ENCODE assay signal across 1 cellular context in the genomic region with DNA sequence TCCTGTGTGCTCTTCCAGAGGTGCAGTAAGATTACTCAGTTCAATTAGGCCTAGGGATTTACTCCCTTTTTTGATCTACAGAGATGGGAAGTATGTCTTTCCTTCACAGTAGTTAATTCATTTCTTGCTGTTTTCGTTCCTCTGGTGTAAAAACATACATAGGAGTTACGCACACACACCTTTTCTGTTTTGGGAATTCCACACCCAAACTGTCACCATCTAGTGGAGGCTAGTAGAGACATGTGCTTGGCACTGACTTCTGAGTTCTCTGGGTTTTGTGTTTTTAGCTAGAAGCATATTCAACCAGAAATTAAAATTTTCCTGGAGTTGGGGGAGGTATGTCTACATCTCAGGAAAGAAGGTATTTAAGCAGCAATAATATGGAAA.
TF ChIP-seq lines count a peak whose summit lies in the region.

No MANE protein-coding gene starts in this region.

TF ChIP-seq in HepG2, 621 proteins besides CTCF, POLR2A, EP300 and RAD21 (continued from another document):
- TF ChIP-seq, protein P1, sequence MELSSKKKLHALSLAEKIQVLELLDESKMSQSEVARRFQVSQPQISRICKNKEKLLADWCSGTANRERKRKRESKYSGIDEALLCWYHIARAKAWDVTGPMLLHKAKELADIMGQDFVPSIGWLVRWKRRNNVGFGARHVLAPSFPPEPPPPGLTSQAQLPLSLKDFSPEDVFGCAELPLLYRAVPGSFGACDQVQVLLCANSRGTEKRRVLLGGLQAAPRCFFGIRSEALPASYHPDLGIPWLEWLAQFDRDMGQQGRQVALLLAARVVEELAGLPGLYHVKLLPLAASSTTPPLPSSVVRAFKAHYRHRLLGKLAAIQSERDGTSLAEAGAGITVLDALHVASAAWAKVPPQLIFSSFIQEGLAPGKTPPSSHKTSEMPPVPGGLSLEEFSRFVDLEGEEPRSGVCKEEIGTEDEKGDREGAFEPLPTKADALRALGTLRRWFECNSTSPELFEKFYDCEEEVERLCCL (CRISPR knock-in tag; IDR thresholded peaks at IDR 0.05; ENCODE audit: borderline replicate concordance): no peak
- TF ChIP-seq U2AF2 (IDR thresholded peaks at IDR 0.05; ENCODE audit: low read depth, low read length) (no peak), POLR2G (IDR thresholded peaks at IDR 0.05; ENCODE audit: low read depth, low read length) (no peak), STAG1 (CRISPR knock-in tag; IDR thresholded peaks at IDR 0.05) (0 out of 2 replicates have a peak, but pooled peaks have one; percentile 6), ZNF674 (CRISPR knock-in tag; IDR thresholded peaks at IDR 0.05; ENCODE audit: low read depth) (no peak), IRX3 (CRISPR knock-in tag; IDR thresholded peaks at IDR 0.05; ENCODE audit: borderline replicate concordance, low read depth) (no peak), ZNF879 (CRISPR knock-in tag; IDR thresholded peaks at IDR 0.05) (no peak), HOXA9 (CRISPR knock-in tag; IDR thresholded peaks at IDR 0.05; ENCODE audit: borderline replicate concordance) (no peak), ZNF354B (CRISPR knock-in tag; IDR thresholded peaks at IDR 0.05) (no peak), FOSL2 (CRISPR knock-in tag; IDR thresholded peaks at IDR 0.05) (no peak), NCOA1 (CRISPR knock-in tag; IDR thresholded peaks at IDR 0.05) (no peak), MTF2 (CRISPR knock-in tag; IDR thresholded peaks at IDR 0.05; ENCODE audit: borderline replicate concordance) (no peak), MAFF (IDR thresholded peaks at IDR 0.05; ENCODE audit: low read depth, low read length) (no peak), DR1 (CRISPR knock-in tag; IDR thresholded peaks at IDR 0.05) (no peak), CCAR2 (optimal IDR thresholded peaks at IDR 0.05; ENCODE audit: low read depth, low read length) (no peak), TARDBP (CRISPR knock-in tag; IDR thresholded peaks at IDR 0.05) (no peak), GZF1 (CRISPR knock-in tag; IDR thresholded peaks at IDR 0.05) (no peak)
- TF ChIP-seq, protein P2, sequence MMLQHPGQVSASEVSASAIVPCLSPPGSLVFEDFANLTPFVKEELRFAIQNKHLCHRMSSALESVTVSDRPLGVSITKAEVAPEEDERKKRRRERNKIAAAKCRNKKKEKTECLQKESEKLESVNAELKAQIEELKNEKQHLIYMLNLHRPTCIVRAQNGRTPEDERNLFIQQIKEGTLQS (CRISPR knock-in tag; IDR thresholded peaks at IDR 0.05): no peak
- TF ChIP-seq, protein P3, sequence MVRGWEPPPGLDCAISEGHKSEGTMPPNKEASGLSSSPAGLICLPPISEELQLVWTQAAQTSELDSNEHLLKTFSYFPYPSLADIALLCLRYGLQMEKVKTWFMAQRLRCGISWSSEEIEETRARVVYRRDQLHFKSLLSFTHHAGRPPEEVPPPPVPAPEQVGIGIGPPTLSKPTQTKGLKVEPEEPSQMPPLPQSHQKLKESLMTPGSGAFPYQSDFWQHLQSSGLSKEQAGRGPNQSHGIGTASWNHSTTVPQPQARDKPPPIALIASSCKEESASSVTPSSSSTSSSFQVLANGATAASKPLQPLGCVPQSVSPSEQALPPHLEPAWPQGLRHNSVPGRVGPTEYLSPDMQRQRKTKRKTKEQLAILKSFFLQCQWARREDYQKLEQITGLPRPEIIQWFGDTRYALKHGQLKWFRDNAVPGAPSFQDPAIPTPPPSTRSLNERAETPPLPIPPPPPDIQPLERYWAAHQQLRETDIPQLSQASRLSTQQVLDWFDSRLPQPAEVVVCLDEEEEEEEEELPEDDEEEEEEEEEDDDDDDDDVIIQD (CRISPR knock-in tag; IDR thresholded peaks at IDR 0.05; ENCODE audit: low read depth): no peak
